18 cellular contexts compared by ENCODE assay signal in genomic region chr12:52606581-52607241, GRCh38. TPM values are rescaled to one million over a fixed set of nuclear protein-coding genes. Genes with fewer than 3 reads are reported as not detected.
"Had no signal": no experiment of that assay in that cellular context is flagged by ENCODE, and none has a peak within 500 bp of the region (broad histone marks: within the 10 kb centered on the region; RNA-seq: fewer than 3 reads in every experiment).

No MANE protein-coding gene starts in this region.

- H3K27ac Mint-ChIP-seq: activated CD4-positive, alpha-beta memory T cell treated with anti-CD3 and anti-CD28 coated beads for 36 hours; activated naive CD8-positive, alpha-beta T cell treated with anti-CD3 and anti-CD28 coated beads for 36 hours; nephron progenitor cell had no signal

- H3K36me3 Mint-ChIP-seq: activated CD4-positive, alpha-beta memory T cell treated with anti-CD3 and anti-CD28 coated beads for 36 hours had no signal

- H3K4me3 Mint-ChIP-seq: activated CD4-positive, alpha-beta memory T cell treated with anti-CD3 and anti-CD28 coated beads for 36 hours; activated naive CD8-positive, alpha-beta T cell treated with anti-CD3 and anti-CD28 coated beads for 36 hours; immature natural killer cell; nephron progenitor cell had no signal

- ATAC-seq: activated CD4-positive, CD25-positive, alpha-beta regulatory T cell treated with anti-CD3 and anti-CD28 coated beads, Interleukin-2, amount 50 U/mL, for 24 hours; right lobe of liver; upper lobe of right lung had no signal

- DNase-seq: activated CD4-positive, alpha-beta memory T cell treated with anti-CD3 and anti-CD28 coated beads for 36 hours; activated naive CD8-positive, alpha-beta T cell treated with anti-CD3 and anti-CD28 coated beads for 36 hours; anterior cingulate cortex; brain microvascular endothelial cell; effector memory CD4-positive, alpha-beta T cell; foreskin melanocyte; immature natural killer cell; mesendoderm; nephron progenitor cell; right lobe of liver; stomach; T-helper 9 cell; testis; upper lobe of right lung had no signal

- H3K9me3 Mint-ChIP-seq: activated CD4-positive, alpha-beta memory T cell treated with anti-CD3 and anti-CD28 coated beads for 36 hours; activated naive CD8-positive, alpha-beta T cell treated with anti-CD3 and anti-CD28 coated beads for 36 hours; immature natural killer cell; nephron progenitor cell had no signal

- H3K27me3 Mint-ChIP-seq: activated CD4-positive, alpha-beta memory T cell treated with anti-CD3 and anti-CD28 coated beads for 36 hours; activated naive CD8-positive, alpha-beta T cell treated with anti-CD3 and anti-CD28 coated beads for 36 hours had no signal

RNA-seq across cellular contexts. Expression of gene KRT72, which starts 5.4 kb away (rescaled TPM):
- total RNA-seq: fibroblast of lung, right lobe of liver, stomach, upper lobe of right lung had no signal

RNA-seq across cellular contexts. Expression of gene KRT73, which starts 11.6 kb away (rescaled TPM):
- total RNA-seq: fibroblast of lung, omental fat pad, prostate gland, right lobe of liver, stomach had no signal

RNA-seq across cellular contexts. Expression of gene KRT74, which starts 33.1 kb away (rescaled TPM):
- total RNA-seq: activated CD4-positive, alpha-beta memory T cell treated with anti-CD3 and anti-CD28 coated beads for 36 hours; activated naive CD8-positive, alpha-beta T cell treated with anti-CD3 and anti-CD28 coated beads for 36 hours; fibroblast of lung; omental fat pad; right lobe of liver; stomach; upper lobe of right lung had no signal

RNA-seq across cellular contexts. Expression of gene KRT2, which starts 45.3 kb away (rescaled TPM):
- total RNA-seq: activated CD4-positive, alpha-beta memory T cell treated with anti-CD3 and anti-CD28 coated beads for 36 hours; activated naive CD8-positive, alpha-beta T cell treated with anti-CD3 and anti-CD28 coated beads for 36 hours; fibroblast of lung; omental fat pad; right lobe of liver; stomach; testis; upper lobe of right lung had no signal

RNA-seq across cellular contexts. Expression of gene KRT71, which starts 53.8 kb away (rescaled TPM):
- total RNA-seq: activated CD4-positive, alpha-beta memory T cell treated with anti-CD3 and anti-CD28 coated beads for 36 hours; activated naive CD8-positive, alpha-beta T cell treated with anti-CD3 and anti-CD28 coated beads for 36 hours; fibroblast of lung; omental fat pad; prostate gland; right lobe of liver; stomach; upper lobe of right lung had no signal
